ENCODE assay signal across 16 cellular contexts in genomic region chr17:31697838-31698237, GRCh38.
DNase-seq lines count a peak whose midpoint lies in the region; TF ChIP-seq lines count a peak whose summit lies in the region.
"Had no signal": no experiment of that assay in that cellular context is flagged by ENCODE, and none has a peak within 500 bp of the region (broad histone marks: within the 10 kb centered on the region; RNA-seq: fewer than 3 reads in every experiment).

No MANE protein-coding gene starts in this region.

- no peaks in the 10 kb centered on the region for H3K27me3 ChIP-seq in osteoblast (ENCODE audit: insufficient read depth, low read length)
- H3K27me3 ChIP-seq in breast epithelium, result no peaks in the 10 kb centered on the region
- H3K27me3 ChIP-seq in Karpas-422 (ENCODE audit: low read length), result no peaks in the 10 kb centered on the region
- H3K27me3 ChIP-seq: BE2C had no signal

- POLR2A ChIA-PET in HEK293 (lab: Yijun Ruan, JAX), result no interaction called here

- H3K4me3 ChIP-seq in HEK293 (ENCODE audit: low read depth, low read length) (no peak overlapping the region), osteoblast (ENCODE audit: insufficient read depth, low read length) (no peak overlapping the region), breast epithelium (no peak overlapping the region), Karpas-422 (ENCODE audit: low read length) (no peak overlapping the region)
- H3K4me3 ChIP-seq: HAP-1, K562 had no signal

- H3K36me3 ChIP-seq in HEK293 (ENCODE audit: control insufficient read depth in 2 of 2, insufficient read depth in 1 of 2, low read length in 2 of 2), result no peaks in the 10 kb centered on the region
- H3K36me3 ChIP-seq in osteoblast (ENCODE audit: insufficient read depth, low read length), result no peaks in the 10 kb centered on the region
- no peaks in the 10 kb centered on the region for H3K36me3 ChIP-seq in breast epithelium
- no peaks in the 10 kb centered on the region for H3K36me3 ChIP-seq in Karpas-422 (ENCODE audit: insufficient read depth, low read length)
- H3K36me3 ChIP-seq: BE2C, HAP-1 had no signal

- no peak overlapping the region for H3K4me2 ChIP-seq in osteoblast (ENCODE audit: insufficient read depth, low read length)
- H3K4me2 ChIP-seq in Karpas-422 (ENCODE audit: low read depth, low read length, poor library complexity, severe bottlenecking), result no peak overlapping the region

- CTCF ChIA-PET in HEK293 (lab: Yijun Ruan, JAX), result no interaction called here

- no peak overlapping the region for H3K9ac ChIP-seq in Karpas-422 (ENCODE audit: low read length)

- DNase-seq in DMS53 (lab: John Stamatoyannopoulos, UW) (peak; percentile 15), DMS53 treated with DMSO at 0.1 percent for 48 hours (lab: John Stamatoyannopoulos, UW; ENCODE audit: unreplicated experiment) (no peak), islet precursor cell (peak; percentile 78), osteoblast (ENCODE audit: insufficient read length, low spot score, missing footprints) (no peak), breast epithelium (ENCODE audit: low spot score in 2 of 2) (no peak), Karpas-422 (no peak), NCI-H1436 treated with DMSO at 0.1 percent for 48 hours (lab: John Stamatoyannopoulos, UW) (no peak)
- DNase-seq: BE2C; CD4-positive, alpha-beta T cell; DND-41; NCI-H1436; NCI-H510A treated with DMSO at 0.1 percent for 48 hours had no signal

- H3K79me2 ChIP-seq in osteoblast (ENCODE audit: insufficient read depth, low read length) (no peaks in the 10 kb centered on the region), Karpas-422 (ENCODE audit: low read length) (no peaks in the 10 kb centered on the region)

- no peak overlapping the region for H3K27ac ChIP-seq in HEK293 (ENCODE audit: extremely low read depth, low read depth, low read length)
- no peak overlapping the region for H3K27ac ChIP-seq in osteoblast (ENCODE audit: low read depth, low read length)
- no peak overlapping the region for H3K27ac ChIP-seq in breast epithelium
- no peak overlapping the region for H3K27ac ChIP-seq in Karpas-422 (ENCODE audit: low read length)
- H3K27ac ChIP-seq: 22Rv1 had no signal

- TF ChIP-seq CTCF in HEK293 (tag by site-specific recombination; IDR thresholded peaks at IDR 0.05), result no peak
- no peak for TF ChIP-seq CTCF in osteoblast (IDR thresholded peaks at IDR 0.05; ENCODE audit: extremely low read depth, low read depth, low read length)
- no peak for TF ChIP-seq CTCF in breast epithelium (IDR thresholded peaks at IDR 0.05)

- no peak for TF ChIP-seq POLR2A in breast epithelium (IDR thresholded peaks at IDR 0.05)

- H4K20me1 ChIP-seq in osteoblast (ENCODE audit: insufficient read depth, low read length) (no peaks in the 10 kb centered on the region), Karpas-422 (ENCODE audit: insufficient read depth, low read depth, low read length) (no peaks in the 10 kb centered on the region)

- H3K9me3 ChIP-seq in HEK293 (ENCODE audit: control insufficient read depth, insufficient read depth, low read depth, low read length) (no peaks in the 10 kb centered on the region), osteoblast (ENCODE audit: low read depth, low read length) (no peaks in the 10 kb centered on the region), breast epithelium (no peaks in the 10 kb centered on the region), Karpas-422 (ENCODE audit: low read length) (no peaks in the 10 kb centered on the region)
- H3K9me3 ChIP-seq: BE2C, HAP-1 had no signal

- H3K4me1 ChIP-seq in HEK293 (ENCODE audit: control insufficient read depth, insufficient read depth, low read length), result no peaks in the 10 kb centered on the region
- peaks cover 26% of the 10 kb centered on the region for H3K4me1 ChIP-seq in osteoblast (ENCODE audit: insufficient read depth, low read length)
- no peaks in the 10 kb centered on the region for H3K4me1 ChIP-seq in breast epithelium
- no peaks in the 10 kb centered on the region for H3K4me1 ChIP-seq in Karpas-422 (ENCODE audit: low read length)
- H3K4me1 ChIP-seq: HAP-1 had no signal

- H3K9me2 ChIP-seq in Karpas-422 (replicated peaks; ENCODE audit: insufficient read depth, low read length), result no peaks in the 10 kb centered on the region

- H2AFZ ChIP-seq in osteoblast (ENCODE audit: low read length), result peak overlapping the region; percentile 42
- H2AFZ ChIP-seq in Karpas-422 (ENCODE audit: low read length), result no peak overlapping the region

- intact Hi-C loops in breast epithelium (cut with DNase I; ENCODE audit: low total_unique reads), result no loop called here

TF ChIP-seq in HEK293, 187 proteins besides CTCF, POLR2A, EP300 and RAD21:
- TF ChIP-seq ZIC2 (tag by site-specific recombination; IDR thresholded peaks at IDR 0.05) (peak; percentile 33; the same call in 1 of the 2 replicates), SALL2 (tag by site-specific recombination; IDR thresholded peaks at IDR 0.05; ENCODE audit: borderline replicate concordance) (no peak)

Comparison
In these comparisons a context has a peak if more than half of its experiments do, and no peak if none do; other contexts are left out.
1. DNase-seq: peak in DMS53 (single experiment) and islet precursor cell (single experiment); none in DMS53 treated with DMSO at 0.1 percent for 48 hours (single experiment), osteoblast (single experiment), breast epithelium (0 of 2), Karpas-422 (single experiment) and NCI-H1436 treated with DMSO at 0.1 percent for 48 hours (single experiment).